ENCODE assay signal across 8 cellular contexts in genomic region chr14:52272375-52272774, GRCh38. TPM values are rescaled to one million over a fixed set of nuclear protein-coding genes. Genes with fewer than 3 reads are reported as not detected.
DNase-seq lines count a peak whose midpoint lies in the region; ATAC-seq, FAIRE-seq and TF ChIP-seq lines count a peak whose summit lies in the region.

No MANE protein-coding gene starts in this region.

- H3K27ac ChIP-seq in Panc1 (ENCODE audit: low read length): no peak overlapping the region

- BruUV-seq in Panc1 (replicated peaks; lab: Mats Ljungman, UMichigan): no TSS peak

- intact Hi-C loops in Panc1 (cut with micrococcal nuclease; ENCODE audit: unreplicated experiment): no loop called here

- TF ChIP-seq CTCF in AG09309 (IDR thresholded peaks at IDR 0.05; ENCODE audit: control insufficient read depth, insufficient read depth, low read depth, low read length, missing control alignments) (peak; percentile 51), Panc1 (IDR thresholded peaks at IDR 0.05) (peak; percentile 52), fibroblast of the aortic adventitia (IDR thresholded peaks at IDR 0.05; ENCODE audit: insufficient read depth, low read length) (peak; percentile 41)

- ATAC-seq in Panc1 (no peak), GM21737 (IDR thresholded peaks at IDR 0.05; ENCODE audit: unreplicated experiment) (no peak), HG03280 (IDR thresholded peaks at IDR 0.05; ENCODE audit: unreplicated experiment) (no peak)

- H3K27me3 ChIP-seq in Panc1 (ENCODE audit: control insufficient read depth, insufficient read depth, low read length): peaks cover 8% of the 10 kb centered on the region

- no peaks in the 10 kb centered on the region; the same call in 1 of the 2 replicates for H3K4me1 ChIP-seq in Panc1 (ENCODE audit: control insufficient read depth, insufficient read depth, low read length)

- no peaks in the 10 kb centered on the region for H3K36me3 ChIP-seq in Panc1 (ENCODE audit: control insufficient read depth, insufficient read depth, low read length)

- DNase-seq in AG09309 (ENCODE audit: low read depth): no peak
- DNase-seq in GM18507 (ENCODE audit: extremely low spot score, insufficient read length, low read depth): no peak
- DNase-seq in Panc1 (ENCODE audit: low read depth, low spot score): no peak
- DNase-seq in fibroblast of the aortic adventitia (ENCODE audit: low read depth): peak; percentile 61
- DNase-seq in stimulated activated CD4-positive, alpha-beta T cell treated with anti-CD3 and anti-CD28 coated beads, Interleukin-2, amount 100 ng/mL, for 24 hours: no peak
- DNase-seq in globus pallidus (ENCODE audit: low spot score): no peak

- FAIRE-seq in GM18507 (lab: Jason Lieb, UNC): peak; percentile 29

- CTCF ChIA-PET in Panc1 (lab: Charles Lee): no interaction called here

- H3K4me3 ChIP-seq in AG09309 (ENCODE audit: control insufficient read depth, low read depth, low read length) (no peak overlapping the region), Panc1 (ENCODE audit: low read depth in 2 of 2, low read length in 2 of 2) (no peak overlapping the region), fibroblast of the aortic adventitia (ENCODE audit: low read depth, low read length) (no peak overlapping the region)

- in situ Hi-C loops in Panc1 (cut with HindIII; ENCODE audit: low pct_unique_long_range_greater_than_20kb, low sequenced_read_pairs): no loop called here

- no peaks in the 10 kb centered on the region for H3K9me3 ChIP-seq in Panc1 (ENCODE audit: control insufficient read depth, insufficient read depth, low read depth, low read length)

- POLR2A ChIA-PET in Panc1 (lab: Charles Lee): no interaction called here

RNA-seq across cellular contexts. Expression of gene PTGDR, which starts 4.9 kb away (rescaled TPM):
- total RNA-seq in Panc1 (2021; ENCODE audit: unreplicated experiment) (not detected), fibroblast of the aortic adventitia (ENCODE audit: low replicate concordance) (1.8 and 2.5 TPM in 2 replicates)
- polyA plus RNA-seq in Panc1 (2012; ENCODE audit: insufficient read length): not detected

RNA-seq across cellular contexts. Expression of gene PTGER2, which starts 41.7 kb away (rescaled TPM):
- total RNA-seq in Panc1 (2021; ENCODE audit: unreplicated experiment) (0.41 TPM), fibroblast of the aortic adventitia (ENCODE audit: low replicate concordance) (1.6 and 50.1 TPM in 2 replicates)
- polyA plus RNA-seq in Panc1 (2012; ENCODE audit: insufficient read length): 1.9 TPM
